Comparison of ENCODE assay signal across 8 cellular contexts in the genomic region with DNA sequence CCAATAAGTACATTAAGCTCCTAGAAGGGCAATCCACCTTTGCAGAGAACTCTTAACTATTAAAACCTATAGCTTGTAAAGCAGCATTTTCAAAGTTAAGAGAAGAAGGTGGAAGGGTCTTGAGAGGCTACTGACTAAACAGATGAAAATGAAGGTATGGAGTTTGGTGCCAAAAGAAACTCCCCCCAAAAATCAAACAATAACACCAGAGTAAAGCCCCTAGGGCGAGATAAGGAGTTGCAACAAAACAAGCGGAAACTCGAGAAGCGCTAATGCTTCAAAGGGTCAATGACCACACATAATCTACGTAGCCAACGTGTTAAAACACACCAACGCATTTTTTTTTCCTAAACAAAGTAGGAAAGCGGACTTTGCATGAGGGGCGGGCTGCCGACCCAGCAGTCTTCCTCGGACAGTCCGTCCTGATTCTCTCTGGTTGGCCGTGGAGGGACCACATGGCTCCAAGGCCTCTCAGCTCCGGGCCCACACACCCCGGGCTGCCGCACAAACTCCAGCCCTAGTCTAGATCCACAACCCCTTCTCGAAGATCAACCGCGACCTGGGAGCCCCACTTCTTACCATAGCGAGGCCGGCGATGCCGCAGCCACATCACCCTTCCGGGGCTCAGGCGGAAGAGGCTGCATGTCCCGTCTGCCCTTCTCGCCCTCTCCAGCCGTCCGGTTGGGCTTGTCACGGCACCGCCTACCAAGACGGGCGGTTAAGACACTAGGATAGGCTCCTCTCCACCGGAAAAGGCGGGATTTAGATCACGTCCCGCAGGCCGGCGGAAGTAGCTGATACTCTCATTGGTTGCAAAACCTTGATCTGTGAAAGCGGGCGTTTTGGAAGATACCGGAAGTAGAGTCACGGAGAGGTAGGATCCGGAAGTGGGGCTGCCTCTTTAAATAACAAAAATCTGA. TPM values are rescaled to one million over a fixed set of nuclear protein-coding genes. Genes with fewer than 3 reads are reported as not detected.
A peak's percentile ranks its signal among the peaks of the same experiment; 100 is the strongest.
DNase-seq lines count a peak whose midpoint lies in the region; ATAC-seq and TF ChIP-seq lines count a peak whose summit lies in the region.

Gene TMEM167A (minus strand): TSS at position 653 of the 920 bp plus-strand sequence. CDS start 71 bp downstream, at position 582.
Gene XRCC4 (plus strand): TSS at position 806 of the 920 bp plus-strand sequence. CDS start 27,373 bp downstream, outside the sequence.

- peak within 1 kb of the TSS; percentile 85 to 89 for H3K27ac ChIP-seq in mucosa of rectum (ENCODE audit: low read depth in 2 of 2, low read length in 2 of 2)

- in situ Hi-C loops in KBM-7 (cut with MboI; ENCODE audit: low pct_unique_long_range_greater_than_20kb, low sequenced_read_pairs): no loop called here

- peaks cover 57% of the 10 kb centered on the region for H3K36me3 Mint-ChIP-seq in activated T-cell treated with anti-CD3 and anti-CD28 coated beads, Interleukin-2, amount 50 U/mL, for 24 hours (ENCODE audit: low read depth)

- H3K27me3 Mint-ChIP-seq in activated T-cell treated with anti-CD3 and anti-CD28 coated beads, Interleukin-2, amount 50 U/mL, for 24 hours: no peaks in the 10 kb centered on the region

- H3K36me3 ChIP-seq in mucosa of rectum (ENCODE audit: control insufficient read depth in 2 of 2, insufficient read depth in 2 of 2, low read length in 2 of 2): no peaks in the 10 kb centered on the region

- peak within 1 kb of the TSS; percentile 99 for H3K27ac Mint-ChIP-seq in activated T-cell treated with anti-CD3 and anti-CD28 coated beads, Interleukin-2, amount 50 U/mL, for 24 hours

- H3K4me1 ChIP-seq in mucosa of rectum (ENCODE audit: control insufficient read depth in 2 of 2, insufficient read depth in 2 of 2, low read length in 2 of 2): peaks cover 5 to 6% of the 10 kb centered on the region in 2 donors

- no peaks in the 10 kb centered on the region for H3K27me3 ChIP-seq in mucosa of rectum (ENCODE audit: control insufficient read depth in 2 of 2, insufficient read depth in 2 of 2, low read length in 2 of 2)

- DNase-seq in DMS153 treated with DMSO at 0.1 percent for 48 hours (lab: John Stamatoyannopoulos, UW; ENCODE audit: unreplicated experiment): peak; percentile 68
- DNase-seq in KBM-7: peak; percentile 97
- DNase-seq in activated T-cell treated with anti-CD3 and anti-CD28 coated beads, Interleukin-2, amount 50 U/mL, for 24 hours: peak; percentile 91
- peak; percentile 97 to 99 for DNase-seq in erythroblast (lab: John Stamatoyannopoulos, UW)
- DNase-seq in stimulated activated CD8-positive, alpha-beta memory T cell treated with anti-CD3 and anti-CD28 coated beads, Interleukin-4, amount 100 ng/mL, for 48 hours: peak; percentile 93

- H3K4me1 Mint-ChIP-seq in activated T-cell treated with anti-CD3 and anti-CD28 coated beads, Interleukin-2, amount 50 U/mL, for 24 hours (ENCODE audit: low read depth): peaks cover 51% of the 10 kb centered on the region

- ATAC-seq in GM21717 (IDR thresholded peaks at IDR 0.05; ENCODE audit: unreplicated experiment): peak; percentile 99

- H3K9me3 Mint-ChIP-seq in activated T-cell treated with anti-CD3 and anti-CD28 coated beads, Interleukin-2, amount 50 U/mL, for 24 hours: no peaks in the 10 kb centered on the region

- peak within 1 kb of the TSS; percentile 89 to 92 for H3K9ac ChIP-seq in mucosa of rectum (ENCODE audit: low read depth in 1 of 2, low read length in 2 of 2)

- peak within 1 kb of the TSS; percentile 85 to 99 for H3K4me3 ChIP-seq in mucosa of rectum (ENCODE audit: low read length in 2 of 2)

- H3K4me3 Mint-ChIP-seq in activated T-cell treated with anti-CD3 and anti-CD28 coated beads, Interleukin-2, amount 50 U/mL, for 24 hours: peak within 1 kb of the TSS; percentile 99

- peak; percentile 95 for TF ChIP-seq POLR2A in erythroblast (IDR thresholded peaks at IDR 0.05; ENCODE audit: low read length)

- no peaks in the 10 kb centered on the region for H3K9me3 ChIP-seq in mucosa of rectum (ENCODE audit: control insufficient read depth in 2 of 2, low read length in 2 of 2)

TF ChIP-seq in PFSK-1, 5 proteins besides CTCF, POLR2A, EP300 and RAD21:
- TF ChIP-seq POLR2AphosphoS5 (IDR thresholded peaks at IDR 0.05; ENCODE audit: low read depth, low read length): peak; percentile 89
- TF ChIP-seq SIN3A (IDR thresholded peaks at IDR 0.05; ENCODE audit: borderline replicate concordance, insufficient read depth, low read length): no peak
- TF ChIP-seq FOXP2 (optimal IDR thresholded peaks at IDR 0.05; ENCODE audit: borderline replicate concordance, extremely low read depth, extremely low read length, insufficient read depth): peak; percentile 71
- TF ChIP-seq TAF1 (IDR thresholded peaks at IDR 0.05; ENCODE audit: borderline replicate concordance, insufficient read depth, low read length): peak; percentile 54; the same call in 1 of the 2 replicates
- TF ChIP-seq, protein P1, sequence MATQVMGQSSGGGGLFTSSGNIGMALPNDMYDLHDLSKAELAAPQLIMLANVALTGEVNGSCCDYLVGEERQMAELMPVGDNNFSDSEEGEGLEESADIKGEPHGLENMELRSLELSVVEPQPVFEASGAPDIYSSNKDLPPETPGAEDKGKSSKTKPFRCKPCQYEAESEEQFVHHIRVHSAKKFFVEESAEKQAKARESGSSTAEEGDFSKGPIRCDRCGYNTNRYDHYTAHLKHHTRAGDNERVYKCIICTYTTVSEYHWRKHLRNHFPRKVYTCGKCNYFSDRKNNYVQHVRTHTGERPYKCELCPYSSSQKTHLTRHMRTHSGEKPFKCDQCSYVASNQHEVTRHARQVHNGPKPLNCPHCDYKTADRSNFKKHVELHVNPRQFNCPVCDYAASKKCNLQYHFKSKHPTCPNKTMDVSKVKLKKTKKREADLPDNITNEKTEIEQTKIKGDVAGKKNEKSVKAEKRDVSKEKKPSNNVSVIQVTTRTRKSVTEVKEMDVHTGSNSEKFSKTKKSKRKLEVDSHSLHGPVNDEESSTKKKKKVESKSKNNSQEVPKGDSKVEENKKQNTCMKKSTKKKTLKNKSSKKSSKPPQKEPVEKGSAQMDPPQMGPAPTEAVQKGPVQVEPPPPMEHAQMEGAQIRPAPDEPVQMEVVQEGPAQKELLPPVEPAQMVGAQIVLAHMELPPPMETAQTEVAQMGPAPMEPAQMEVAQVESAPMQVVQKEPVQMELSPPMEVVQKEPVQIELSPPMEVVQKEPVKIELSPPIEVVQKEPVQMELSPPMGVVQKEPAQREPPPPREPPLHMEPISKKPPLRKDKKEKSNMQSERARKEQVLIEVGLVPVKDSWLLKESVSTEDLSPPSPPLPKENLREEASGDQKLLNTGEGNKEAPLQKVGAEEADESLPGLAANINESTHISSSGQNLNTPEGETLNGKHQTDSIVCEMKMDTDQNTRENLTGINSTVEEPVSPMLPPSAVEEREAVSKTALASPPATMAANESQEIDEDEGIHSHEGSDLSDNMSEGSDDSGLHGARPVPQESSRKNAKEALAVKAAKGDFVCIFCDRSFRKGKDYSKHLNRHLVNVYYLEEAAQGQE (IDR thresholded peaks at IDR 0.05; ENCODE audit: insufficient read depth in 1 of 2, low read depth in 2 of 2, low read length in 2 of 2): peak in 1 of 2 experiments; percentile 23; a peak in 1 of 4 replicates

RNA-seq across cellular contexts. Expression of gene TMEM167A, which starts in this region (rescaled TPM):
- polyA plus RNA-seq in PFSK-1 (2012; ENCODE audit: insufficient read length, low read depth): 50.7 TPM

RNA-seq across cellular contexts. Expression of gene XRCC4, which starts in this region (rescaled TPM):
- 5.1 TPM for polyA plus RNA-seq in PFSK-1 (2012; ENCODE audit: insufficient read length, low read depth)

Comparison
In these comparisons a context has a peak if more than half of its experiments do, and no peak if none do; other contexts are left out.
1. Peak in every context shown above with its lines: DNase-seq, ATAC-seq, H3K4me3 ChIP-seq and H3K27ac ChIP-seq.